In the genomic region with DNA sequence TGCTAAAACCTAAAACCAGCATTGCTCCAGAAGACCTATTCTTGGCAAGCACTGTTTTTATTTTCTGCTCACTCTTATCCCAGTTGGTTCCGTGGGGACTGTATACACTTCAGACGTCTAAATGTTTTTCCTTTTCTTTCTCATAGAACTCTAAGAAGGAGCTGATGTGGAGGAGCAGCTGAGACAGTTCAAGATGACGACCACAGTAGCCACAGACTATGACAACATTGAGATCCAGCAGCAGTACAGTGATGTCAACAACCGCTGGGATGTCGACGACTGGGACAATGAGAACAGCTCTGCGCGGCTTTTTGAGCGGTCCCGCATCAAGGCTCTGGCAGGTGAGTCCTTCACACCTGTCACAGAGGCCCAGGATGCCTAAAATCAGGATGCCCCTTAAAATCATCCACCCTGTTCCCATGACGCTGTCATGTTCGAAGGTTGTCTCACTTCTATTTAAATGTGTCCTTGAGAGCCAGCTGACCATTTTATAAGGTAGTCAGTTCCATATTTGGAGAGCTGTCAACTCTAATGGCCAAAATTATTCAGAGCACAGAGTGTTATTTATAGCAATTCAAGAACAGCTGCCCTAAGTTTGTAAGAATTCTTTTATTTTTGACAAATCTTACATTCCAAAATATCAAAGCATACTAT, we compare ENCODE assay signal across 16 cellular contexts.
"Had no signal": no experiment of that assay in that cellular context is flagged by ENCODE, and none has a peak within 500 bp of the region (broad histone marks: within the 10 kb centered on the region; RNA-seq: fewer than 3 reads in every experiment).

No MANE protein-coding gene starts in this region.

- ATAC-seq: activated CD8-positive, alpha-beta memory T cell treated with anti-CD3 and anti-CD28 coated beads, Interleukin-2, amount 10 ng/mL, durations not matched to agents 7 days and 5 days; lower lobe of right lung; naive thymus-derived CD4-positive, alpha-beta T cell; sciatic nerve; T-cell had no signal

- H3K9me3 ChIP-seq: lower lobe of right lung had no signal

- H3K27me3 ChIP-seq: hepatocyte had no signal

- H3K4me3 ChIP-seq: hepatocyte, lower lobe of right lung had no signal

- H3K27ac ChIP-seq: hepatocyte had no signal

- DNase-seq: activated CD4-positive, alpha-beta T cell treated with anti-CD3 and anti-CD28 coated beads for 1 hour; activated CD4-positive, alpha-beta T cell treated with anti-CD3 and anti-CD28 coated beads, Interleukin-2, amount 50 U/mL, for 48 hours; activated CD8-positive, alpha-beta memory T cell treated with anti-CD3 and anti-CD28 coated beads, Interleukin-2, amount 10 ng/mL, durations not matched to agents 7 days and 5 days; activated effector memory CD4-positive, alpha-beta T cell treated with Interleukin-2 at 50 U/mL for 16 hours; activated T-cell treated with anti-CD3 and anti-CD28 coated beads, Interleukin-2, amount 50 U/mL, for 24 hours; amniotic stem cell; kidney glomerular epithelial cell; lower lobe of right lung; midbrain; naive thymus-derived CD4-positive, alpha-beta T cell; stimulated activated CD4-positive, alpha-beta T cell treated with anti-CD3 and anti-CD28 coated beads, Interleukin-2, amount 100 ng/mL, for 24 hours; stimulated activated naive CD4-positive, alpha-beta T cell; T-cell; T1000 had no signal
